Comparison of ENCODE assay signal across 8 cellular contexts in genomic region chr17:41967141-41967920, GRCh38. TPM values are rescaled to one million over a fixed set of nuclear protein-coding genes. Genes with fewer than 3 reads are reported as not detected.
DNase-seq lines count a peak whose midpoint lies in the region; ATAC-seq and TF ChIP-seq lines count a peak whose summit lies in the region.

No MANE protein-coding gene starts in this region.

- 0 out of 2 replicates have a peak, but pooled peaks cover 4% of the 10 kb centered on the region for H3K4me1 ChIP-seq in HEK293 (ENCODE audit: control insufficient read depth, insufficient read depth, low read length)

- peak in 2 of 4 experiments; percentile 17 for ATAC-seq in T-cell (replicated peaks in 1 of 4)
- peak; percentile 6 for ATAC-seq in left lobe of liver

- H3K4me3 ChIP-seq in HEK293 (ENCODE audit: low read depth, low read length) (peak overlapping the region; percentile 76), brain microvascular endothelial cell (ENCODE audit: low read depth, low read length) (peak overlapping the region; percentile 81)

- peaks cover 5% of the 10 kb centered on the region for H3K36me3 Mint-ChIP-seq in T-cell

- H3K27ac ChIP-seq in HEK293 (ENCODE audit: extremely low read depth, low read depth, low read length) = peak overlapping the region; percentile 89
- peak overlapping the region; percentile 52 for H3K27ac ChIP-seq in brain microvascular endothelial cell

- peak overlapping the region; percentile 81 to 92 (median 83) for H3K4me3 Mint-ChIP-seq in T-cell

- CTCF ChIA-PET in HEK293 (lab: Yijun Ruan, JAX) (interaction anchor here (0.6 to 12.1 kb wide), 5 partner anchors 37 to 226 kb away, joined by 3 to 142 read pairs (median 3); partner anchors contain the start of genes DNAJC7 and NKIRAS2), T-cell (lab: Charles Lee) (interaction anchor here in 1 of 2 donors (1.0 to 3.6 kb wide), 3 partner anchors 37 to 150 kb away, joined by 3 to 12 read pairs (median 8); partner anchors contain the start of genes NKIRAS2 and ODAD4)

- peak overlapping the region; percentile 87 for H3K27ac Mint-ChIP-seq in T-cell

- in situ Hi-C loops in brain microvascular endothelial cell (cut with HindIII; ENCODE audit: low pct_ligation_motif_present, low sequenced_read_pairs) = loop anchor here (25.0 kb wide), 1 partner anchor 145 kb away; the partner anchor contains the start of genes DHX58, HSPB9 and KAT2A

- TF ChIP-seq CTCF in HEK293 (tag by site-specific recombination; IDR thresholded peaks at IDR 0.05) = no peak
- TF ChIP-seq CTCF in brain microvascular endothelial cell (IDR thresholded peaks at IDR 0.05; ENCODE audit: low read depth, low read length, missing control alignments) = no peak

- H3K4me1 Mint-ChIP-seq in T-cell = peaks cover 42 to 53% (median 48%) of the 10 kb centered on the region in 3 donors

- peak; percentile 39 for DNase-seq in ELF-1 (ENCODE audit: low read depth, low spot score)
- peak in 23 of 34 experiments; percentile 9 to 41 (median 20) for DNase-seq in T-cell
- peak; percentile 25 for DNase-seq in brain microvascular endothelial cell
- peak; percentile 53 for DNase-seq in left lobe of liver (ENCODE audit: low spot score)
- peak; percentile 20 to 27 for DNase-seq in stimulated activated CD4-positive, alpha-beta T cell treated with anti-CD3 and anti-CD28 coated beads, Interleukin-2, amount 100 ng/mL, for 48 hours
- DNase-seq in NCI-H2107 treated with DMSO at 0.1 percent for 48 hours (lab: John Stamatoyannopoulos, UW; ENCODE audit: unreplicated experiment) = no peak
- no peak for DNase-seq in SHP77 (lab: John Stamatoyannopoulos, UW)

- H3K36me3 ChIP-seq in HEK293 (ENCODE audit: control insufficient read depth in 2 of 2, insufficient read depth in 1 of 2, low read length in 2 of 2) (peaks cover 25 to 44% of the 10 kb centered on the region in 2 experiments), brain microvascular endothelial cell (replicated peaks) (peaks cover 19% of the 10 kb centered on the region)

- POLR2A ChIA-PET in HEK293 (lab: Yijun Ruan, JAX) = interaction anchor here (1.0 to 3.3 kb wide), 7 partner anchors 13 to 232 kb away, joined by 3 to 48 read pairs (median 8); partner anchors contain the start of genes ACLY, DNAJC7, NKIRAS2 and ODAD4
- POLR2A ChIA-PET in T-cell (lab: Charles Lee) = interaction anchor here in 1 of 2 donors (0.7 kb wide), 1 partner anchor 145 kb away, joined by 3 read pairs; the partner anchor contains the start of gene DHX58

- H3K9me3 Mint-ChIP-seq in T-cell = no peaks in the 10 kb centered on the region

- H3K27me3 Mint-ChIP-seq in T-cell = no peaks in the 10 kb centered on the region

- no peaks in the 10 kb centered on the region for H3K27me3 ChIP-seq in brain microvascular endothelial cell (replicated peaks)

- H3K9me3 ChIP-seq in HEK293 (ENCODE audit: control insufficient read depth, insufficient read depth, low read depth, low read length) = no peaks in the 10 kb centered on the region

TF ChIP-seq in HEK293, 187 proteins besides CTCF, POLR2A, EP300 and RAD21:
- no peak for TF ChIP-seq SETDB1 (IDR thresholded peaks at IDR 0.05; ENCODE audit: insufficient read length, low read length)
- no peak for TF ChIP-seq ZNF114 (tag by site-specific recombination; IDR thresholded peaks at IDR 0.05)
- no peak for TF ChIP-seq ZNF785 (tag by site-specific recombination; IDR thresholded peaks at IDR 0.05)
- peak; percentile 79 for TF ChIP-seq ZBTB20 (tag by site-specific recombination; IDR thresholded peaks at IDR 0.05)
- peak; percentile 97 for TF ChIP-seq ZNF121 (tag by site-specific recombination; IDR thresholded peaks at IDR 0.05)
- no peak for TF ChIP-seq ZNF19 (tag by site-specific recombination; IDR thresholded peaks at IDR 0.05; ENCODE audit: low read depth)
- TF ChIP-seq SP7 (tag by site-specific recombination; IDR thresholded peaks at IDR 0.05) = no peak
- no peak for TF ChIP-seq FEZF1 (tag by site-specific recombination; IDR thresholded peaks at IDR 0.05)
- TF ChIP-seq ZNF341 (tag by site-specific recombination; IDR thresholded peaks at IDR 0.05; ENCODE audit: low read depth) = no peak
- TF ChIP-seq, protein P1, sequence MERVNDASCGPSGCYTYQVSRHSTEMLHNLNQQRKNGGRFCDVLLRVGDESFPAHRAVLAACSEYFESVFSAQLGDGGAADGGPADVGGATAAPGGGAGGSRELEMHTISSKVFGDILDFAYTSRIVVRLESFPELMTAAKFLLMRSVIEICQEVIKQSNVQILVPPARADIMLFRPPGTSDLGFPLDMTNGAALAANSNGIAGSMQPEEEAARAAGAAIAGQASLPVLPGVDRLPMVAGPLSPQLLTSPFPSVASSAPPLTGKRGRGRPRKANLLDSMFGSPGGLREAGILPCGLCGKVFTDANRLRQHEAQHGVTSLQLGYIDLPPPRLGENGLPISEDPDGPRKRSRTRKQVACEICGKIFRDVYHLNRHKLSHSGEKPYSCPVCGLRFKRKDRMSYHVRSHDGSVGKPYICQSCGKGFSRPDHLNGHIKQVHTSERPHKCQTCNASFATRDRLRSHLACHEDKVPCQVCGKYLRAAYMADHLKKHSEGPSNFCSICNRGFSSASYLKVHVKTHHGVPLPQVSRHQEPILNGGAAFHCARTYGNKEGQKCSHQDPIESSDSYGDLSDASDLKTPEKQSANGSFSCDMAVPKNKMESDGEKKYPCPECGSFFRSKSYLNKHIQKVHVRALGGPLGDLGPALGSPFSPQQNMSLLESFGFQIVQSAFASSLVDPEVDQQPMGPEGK (tag by site-specific recombination; IDR thresholded peaks at IDR 0.05) = no peak; the same call in 1 of the 2 replicates
- peak; percentile 95; the same call in 1 of the 2 replicates for TF ChIP-seq ZNF768 (tag by site-specific recombination; IDR thresholded peaks at IDR 0.05)

RNA-seq across cellular contexts. Expression of gene CNP, which starts 0.7 kb away (rescaled TPM):
- total RNA-seq in T-cell (10 to 100 TPM; 24.4 to 36.2 (median 34.3) TPM), left lobe of liver (31.4 TPM)

RNA-seq across cellular contexts. Expression of gene ODAD4, which starts 36.9 kb away (rescaled TPM):
- 1 to 10 TPM in 1 of 5 donors, under 1 TPM in 3, not detected in 1; 0.22 to 2.0 (median 0.39) TPM for total RNA-seq in T-cell
- total RNA-seq in left lobe of liver = 0.30 TPM

RNA-seq across cellular contexts. Expression of gene ACLY, which starts 48.6 kb away (rescaled TPM):
- 100 to 1,000 TPM in 1 of 5 donors, 10 to 100 TPM in 4; 69.1 to 101 (median 96.3) TPM for total RNA-seq in T-cell
- total RNA-seq in left lobe of liver = 20.9 TPM

RNA-seq across cellular contexts. Expression of gene DNAJC7, which starts 49.9 kb away (rescaled TPM):
- total RNA-seq in T-cell = 100 to 1,000 TPM; 107 to 129 (median 112) TPM
- 33.2 TPM for total RNA-seq in left lobe of liver

RNA-seq across cellular contexts. Expression of gene NKIRAS2, which starts 52.6 kb away (rescaled TPM):
- total RNA-seq in T-cell = 10 to 100 TPM; 11.0 to 19.6 (median 18.4) TPM
- 12.9 TPM for total RNA-seq in left lobe of liver

Comparison
In these comparisons a context has a peak if more than half of its experiments do, and no peak if none do; other contexts are left out.
1. DNase-seq: peak in ELF-1 (single experiment), T-cell (23 of 34), brain microvascular endothelial cell (single experiment), left lobe of liver (single experiment) and stimulated activated CD4-positive, alpha-beta T cell treated with anti-CD3 and anti-CD28 coated beads, Interleukin-2, amount 100 ng/mL, for 48 hours (2 of 2); none in NCI-H2107 treated with DMSO at 0.1 percent for 48 hours (single experiment) and SHP77 (0 of 2).